Comparison of ENCODE assay signal across 12 cellular contexts in genomic region chr14:20910822-20911221, GRCh38. TPM values are rescaled to one million over a fixed set of nuclear protein-coding genes. Genes with fewer than 3 reads are reported as not detected.
"Had no signal": no experiment of that assay in that cellular context is flagged by ENCODE, and none has a peak within 500 bp of the region (broad histone marks: within the 10 kb centered on the region; RNA-seq: fewer than 3 reads in every experiment).

No MANE protein-coding gene starts in this region.

RNA-seq across cellular contexts. Expression of gene RNASE3, which starts 19.6 kb away (rescaled TPM):
- total RNA-seq: OCI-LY7, PC-3, PC-9, Peyer's patch, Right ventricle myocardium inferior, Right ventricle myocardium superior, RPMI7951, SJCRH30, SJSA1, SK-MEL-5, T-cell had no signal
- polyA plus RNA-seq: SK-N-SH had no signal

RNA-seq across cellular contexts. Expression of gene RNASE2, which starts 44.5 kb away (rescaled TPM):
- total RNA-seq: OCI-LY7, PC-3, PC-9, Peyer's patch, RPMI7951, SJCRH30, SJSA1, SK-MEL-5, T-cell had no signal
- polyA plus RNA-seq: SK-N-SH had no signal
